Comparison of ENCODE assay signal across 10 cellular contexts in genomic region chr1:63935148-63935547, GRCh38.
DNase-seq lines count a peak whose midpoint lies in the region; ATAC-seq and TF ChIP-seq lines count a peak whose summit lies in the region.
"Had no signal": no experiment of that assay in that cellular context is flagged by ENCODE, and none has a peak within 500 bp of the region (broad histone marks: within the 10 kb centered on the region; RNA-seq: fewer than 3 reads in every experiment).

No MANE protein-coding gene starts in this region.

- no peak for TF ChIP-seq POLR2A in suprapubic skin (IDR thresholded peaks at IDR 0.05)

- H3K27me3 ChIP-seq in right atrium auricular region (no peaks in the 10 kb centered on the region), suprapubic skin (no peaks in the 10 kb centered on the region)

- H3K4me1 Mint-ChIP-seq in natural killer cell = no peaks in the 10 kb centered on the region

- no peak for TF ChIP-seq EP300 in suprapubic skin (IDR thresholded peaks at IDR 0.05)

- no peak overlapping the region for H3K27ac ChIP-seq in right atrium auricular region
- no peak overlapping the region for H3K27ac ChIP-seq in suprapubic skin

- intact Hi-C loops in Right ventricle myocardium superior (cut with DNase I) (loop anchor here (10.0 kb wide), 2 partner anchors 200 to 240 kb away; no protein-coding TSS in a partner anchor), natural killer cell (cut with micrococcal nuclease) (no loop called here)

- H3K27me3 Mint-ChIP-seq in natural killer cell (ENCODE audit: low read depth in 2 of 2) = peaks cover 6 to 13% of the 10 kb centered on the region in 2 donors

- H3K27ac Mint-ChIP-seq in natural killer cell = no peak overlapping the region

- H3K4me3 Mint-ChIP-seq in natural killer cell = no peak overlapping the region

- 83% methylated on average over 1 of the region's 1 CpG for WGBS in suprapubic skin

- H3K4me1 ChIP-seq in right atrium auricular region (peaks cover 0 to 8% of the 10 kb centered on the region in 2 donors), suprapubic skin (no peaks in the 10 kb centered on the region)

- H3K36me3 ChIP-seq in right atrium auricular region (no peaks in the 10 kb centered on the region), suprapubic skin (no peaks in the 10 kb centered on the region)

- H3K9me3 ChIP-seq in right atrium auricular region (no peaks in the 10 kb centered on the region), suprapubic skin (no peaks in the 10 kb centered on the region)

- H3K4me3 ChIP-seq in right atrium auricular region = no peak overlapping the region
- H3K4me3 ChIP-seq in fibroblast of the aortic adventitia (ENCODE audit: low read depth, low read length) = no peak overlapping the region
- H3K4me3 ChIP-seq in suprapubic skin = no peak overlapping the region

- ATAC-seq in Right ventricle myocardium superior (ENCODE audit: poor library complexity) (peak; percentile 80), natural killer cell (no peak), GM21723 (IDR thresholded peaks at IDR 0.05; ENCODE audit: unreplicated experiment) (no peak)

- TF ChIP-seq CTCF in right atrium auricular region (IDR thresholded peaks at IDR 0.05) = peak in 1 of 2 donors; percentile 38
- peak; percentile 15 for TF ChIP-seq CTCF in fibroblast of the aortic adventitia (IDR thresholded peaks at IDR 0.05; ENCODE audit: insufficient read depth, low read length)
- no peak for TF ChIP-seq CTCF in natural killer cell (IDR thresholded peaks at IDR 0.05)
- no peak for TF ChIP-seq CTCF in suprapubic skin (IDR thresholded peaks at IDR 0.05)

- no peaks in the 10 kb centered on the region for H3K36me3 Mint-ChIP-seq in natural killer cell

- H3K9me3 Mint-ChIP-seq in natural killer cell = no peaks in the 10 kb centered on the region

- DNase-seq in Right ventricle myocardium superior (no peak), right atrium auricular region (ENCODE audit: low spot score) (no peak), NCI-H2196 treated with DMSO at 0.1 percent for 48 hours (lab: John Stamatoyannopoulos, UW; ENCODE audit: unreplicated experiment) (peak; percentile 43), fibroblast of the aortic adventitia (ENCODE audit: low read depth) (no peak), natural killer cell (no peak), suprapubic skin (ENCODE audit: low spot score in 2 of 2) (no peak)
- DNase-seq in activated CD4-positive, CD25-positive, alpha-beta regulatory T cell treated with anti-CD3 and anti-CD28 coated beads, Interleukin-2, amount 50 U/mL, for 72 hours = no peak
- DNase-seq: DND-41, NCI-H1436 treated with DMSO at 0.1 percent for 48 hours had no signal
